ENCODE assay signal across 13 cellular contexts in genomic region chr1:45622891-45623394, GRCh38. TPM values are rescaled to one million over a fixed set of nuclear protein-coding genes. Genes with fewer than 3 reads are reported as not detected.
DNase-seq lines count a peak whose midpoint lies in the region; ATAC-seq and TF ChIP-seq lines count a peak whose summit lies in the region.
"Had no signal": no experiment of that assay in that cellular context is flagged by ENCODE, and none has a peak within 500 bp of the region (broad histone marks: within the 10 kb centered on the region; RNA-seq: fewer than 3 reads in every experiment).

No MANE protein-coding gene starts in this region.

- peak overlapping the region; percentile 81 for H3K27ac Mint-ChIP-seq in neural progenitor cell

- H4K20me1 ChIP-seq in SK-N-SH (ENCODE audit: insufficient read depth) (no peaks in the 10 kb centered on the region), neural progenitor cell (ENCODE audit: low read depth) (peaks cover 17% of the 10 kb centered on the region)

- TF ChIP-seq CTCF in SK-N-SH (IDR thresholded peaks at IDR 0.05) (no peak), gastroesophageal sphincter (IDR thresholded peaks at IDR 0.05) (no peak), neural progenitor cell (IDR thresholded peaks at IDR 0.05) (no peak), tibial nerve (IDR thresholded peaks at IDR 0.05) (no peak)

- no peak for ATAC-seq in SK-N-SH treated with all-trans-retinoic acid at 6 μM for 48 hours
- peak; percentile 14 for ATAC-seq in gastroesophageal sphincter

- WGBS in SK-N-SH (ENCODE audit: low lambda C conversion rate) = 95% methylated on average over 43 of the region's 49 CpGs
- no CpG with 5 or more reads among the region's 49 CpGs for WGBS in gastroesophageal sphincter (ENCODE audit: low coverage in 1 of 2), 2 donors
- 63 to 68% methylated on average over 28 to 48 of the region's 49 CpGs for WGBS in tibial nerve, 2 donors

- H3K4me1 ChIP-seq in SK-N-SH (ENCODE audit: control insufficient read depth in 1 of 2, insufficient read depth in 2 of 2, low read depth in 1 of 2, low read length in 1 of 2) (no peaks in the 10 kb centered on the region; a peak in 1 of 4 replicates), gastroesophageal sphincter (peaks cover 0 to 40% (median 0%) of the 10 kb centered on the region in 3 donors), neural progenitor cell (no peaks in the 10 kb centered on the region), tibial nerve (peaks cover 0 to 34% (median 2%) of the 10 kb centered on the region in 4 donors)

- TF ChIP-seq EP300 in SK-N-SH (IDR thresholded peaks at IDR 0.05; ENCODE audit: borderline replicate concordance in 1 of 2, low read depth in 1 of 2, low read length in 1 of 2) = no peak
- no peak for TF ChIP-seq EP300 in gastroesophageal sphincter (IDR thresholded peaks at IDR 0.05)
- no peak for TF ChIP-seq EP300 in tibial nerve (IDR thresholded peaks at IDR 0.05)

- H3K4me2 ChIP-seq in SK-N-SH (no peak overlapping the region), neural progenitor cell (no peak overlapping the region)

- H3K27me3 Mint-ChIP-seq in neural progenitor cell (ENCODE audit: insufficient read depth, low read depth) = peaks cover 5% of the 10 kb centered on the region
- H3K27me3 Mint-ChIP-seq: activated naive CD4-positive, alpha-beta T cell treated with anti-CD3 and anti-CD28 coated beads, Interleukin-2, amount 10 ng/mL, durations not matched to agents 7 days and 5 days had no signal

- H3K9me3 Mint-ChIP-seq in neural progenitor cell = no peaks in the 10 kb centered on the region
- H3K9me3 Mint-ChIP-seq: activated naive CD4-positive, alpha-beta T cell treated with anti-CD3 and anti-CD28 coated beads, Interleukin-2, amount 10 ng/mL, durations not matched to agents 7 days and 5 days had no signal

- H3K9ac ChIP-seq in SK-N-SH (no peak overlapping the region), neural progenitor cell (no peak overlapping the region)

- H3K4me1 Mint-ChIP-seq in neural progenitor cell = no peaks in the 10 kb centered on the region
- H3K4me1 Mint-ChIP-seq: activated naive CD4-positive, alpha-beta T cell treated with anti-CD3 and anti-CD28 coated beads, Interleukin-2, amount 10 ng/mL, durations not matched to agents 7 days and 5 days had no signal

- H3K27ac ChIP-seq in SK-N-SH (ENCODE audit: low read depth in 2 of 2, low read length in 1 of 2) (no peak overlapping the region), gastroesophageal sphincter (peak overlapping the region in 2 of 4 donors; percentile 63 to 66), neural progenitor cell (peak overlapping the region; percentile 78), tibial nerve (peak overlapping the region in 3 of 4 donors; percentile 41 to 70 (median 43))

- H3K79me2 ChIP-seq in SK-N-SH (ENCODE audit: insufficient read depth) (no peaks in the 10 kb centered on the region), neural progenitor cell (ENCODE audit: low read depth) (no peaks in the 10 kb centered on the region)

- POLR2A ChIA-PET in SK-N-SH (lab: Yijun Ruan, JAX) = no interaction called here

- H3K4me3 ChIP-seq in SK-N-SH (ENCODE audit: low read depth in 2 of 2, low read length in 1 of 2) (no peak overlapping the region), gastroesophageal sphincter (peak overlapping the region; percentile 1 to 37), neural progenitor cell (no peak overlapping the region), tibial nerve (peak overlapping the region in 2 of 4 donors; percentile 7 to 41)

- peaks cover 29 to 42% of the 10 kb centered on the region in 2 experiments for H3K36me3 ChIP-seq in SK-N-SH (replicated peaks in 1 of 2; ENCODE audit: control insufficient read depth in 1 of 2, insufficient read depth in 2 of 2, low read length in 1 of 2)
- peaks cover 0 to 62% of the 10 kb centered on the region in 2 donors for H3K36me3 ChIP-seq in gastroesophageal sphincter
- H3K36me3 ChIP-seq in neural progenitor cell = peaks cover 8% of the 10 kb centered on the region
- peaks cover 3 to 87% (median 12%) of the 10 kb centered on the region in 3 donors for H3K36me3 ChIP-seq in tibial nerve

- TF ChIP-seq POLR2A in gastroesophageal sphincter (IDR thresholded peaks at IDR 0.05) (no peak), tibial nerve (IDR thresholded peaks at IDR 0.05) (no peak)

- H3K9me2 ChIP-seq in SK-N-SH = no peaks in the 10 kb centered on the region

- no peaks in the 10 kb centered on the region for H3K9me3 ChIP-seq in SK-N-SH
- H3K9me3 ChIP-seq in gastroesophageal sphincter = no peaks in the 10 kb centered on the region
- H3K9me3 ChIP-seq in neural progenitor cell (ENCODE audit: low read depth) = no peaks in the 10 kb centered on the region
- no peaks in the 10 kb centered on the region for H3K9me3 ChIP-seq in tibial nerve

- no peak for TF ChIP-seq RAD21 in SK-N-SH (IDR thresholded peaks at IDR 0.05; ENCODE audit: low read length)

- DNase-seq in SK-N-SH = peak; percentile 39
- DNase-seq in neural progenitor cell (ENCODE audit: low spot score) = peak; percentile 7
- DNase-seq in tibial nerve (ENCODE audit: low spot score in 2 of 2) = no peak
- no peak for DNase-seq in NOMO-1 treated with dmso at 0.1 percent for 144 hours (lab: John Stamatoyannopoulos, UW; ENCODE audit: unreplicated experiment)
- no peak for DNase-seq in NCI-H446 (lab: John Stamatoyannopoulos, UW)
- no peak for DNase-seq in NCI-H526 (lab: John Stamatoyannopoulos, UW)
- DNase-seq: activated naive CD4-positive, alpha-beta T cell treated with anti-CD3 and anti-CD28 coated beads, Interleukin-2, amount 10 ng/mL, durations not matched to agents 7 days and 5 days; NCI-H1048; NCI-H524 treated with DMSO at 0.1 percent for 48 hours; substantia nigra; T1000 had no signal

- H3F3A ChIP-seq in SK-N-SH (replicated peaks; ENCODE audit: insufficient read depth) (peaks cover 37% of the 10 kb centered on the region), neural progenitor cell (ENCODE audit: low read depth) (peaks cover 74% of the 10 kb centered on the region)

- CTCF ChIA-PET in SK-N-SH (lab: Yijun Ruan, JAX) = no interaction called here

- H3K27me3 ChIP-seq in SK-N-SH (ENCODE audit: insufficient read depth) (no peaks in the 10 kb centered on the region), gastroesophageal sphincter (no peaks in the 10 kb centered on the region), neural progenitor cell (no peaks in the 10 kb centered on the region), tibial nerve (no peaks in the 10 kb centered on the region)

- no peak overlapping the region for H3K4me3 Mint-ChIP-seq in neural progenitor cell
- H3K4me3 Mint-ChIP-seq: activated naive CD4-positive, alpha-beta T cell treated with anti-CD3 and anti-CD28 coated beads, Interleukin-2, amount 10 ng/mL, durations not matched to agents 7 days and 5 days had no signal

- H3K36me3 Mint-ChIP-seq in neural progenitor cell = peaks cover 31% of the 10 kb centered on the region

- H2AFZ ChIP-seq in SK-N-SH (ENCODE audit: low read depth) (no peak overlapping the region), neural progenitor cell (replicated peaks) (no peak overlapping the region)

TF ChIP-seq in SK-N-SH, 30 proteins besides CTCF, POLR2A, EP300 and RAD21 (continues in another document):
- no peak for TF ChIP-seq ZBTB33 (IDR thresholded peaks at IDR 0.05; ENCODE audit: borderline replicate concordance, low read depth)
- no peak for TF ChIP-seq GATA2 (CRISPR knock-in tag; IDR thresholded peaks at IDR 0.05)
- no peak for TF ChIP-seq YY1 (IDR thresholded peaks at IDR 0.05; ENCODE audit: low read depth)

TF ChIP-seq in SK-N-SH treated with all-trans-retinoic acid at 6 μM for 48 hours, 23 proteins besides CTCF, POLR2A, EP300 and RAD21 (continues in another document):
- TF ChIP-seq ARNTL (CRISPR knock-in tag; IDR thresholded peaks at IDR 0.05; ENCODE audit: borderline replicate concordance, low read depth) = no peak
- TF ChIP-seq PPARA (CRISPR knock-in tag; IDR thresholded peaks at IDR 0.05; ENCODE audit: borderline replicate concordance) = no peak
- TF ChIP-seq BACH2 (CRISPR knock-in tag; IDR thresholded peaks at IDR 0.05; ENCODE audit: borderline replicate concordance) = no peak
- TF ChIP-seq POU6F1 (CRISPR knock-in tag; IDR thresholded peaks at IDR 0.05; ENCODE audit: borderline replicate concordance, low read depth) = no peak

RNA-seq across cellular contexts. Expression of gene CCDC17, which starts 0.9 kb away (rescaled TPM):
- 0.31 and 0.41 TPM in 2 replicates for polyA plus RNA-seq in SK-N-SH (2012; rRNA removed)
- polyA plus RNA-seq in SK-N-SH (2012; cell fraction: cytosol; rRNA removed) = 0.04 and 0.08 TPM in 2 replicates
- 4.5 and 6.3 TPM in 2 replicates for polyA plus RNA-seq in SK-N-SH (2012; cell fraction: nucleus; rRNA removed)
- total RNA-seq in gastroesophageal sphincter (1 to 10 TPM; 1.2 to 4.7 (median 1.6) TPM), neural progenitor cell (ENCODE audit: low replicate concordance) (1.5 and 1.7 TPM in 2 replicates), tibial nerve (1 to 10 TPM in 3 of 4 donors, under 1 TPM in 1; 0.44 to 5.9 (median 4.3) TPM)

RNA-seq across cellular contexts. Expression of gene NASP, which starts 39.1 kb away (rescaled TPM):
- polyA plus RNA-seq in SK-N-SH (2012; rRNA removed) = 152 and 153 TPM in 2 replicates
- 147 and 148 TPM in 2 replicates for polyA plus RNA-seq in SK-N-SH (2012; cell fraction: cytosol; rRNA removed)
- 145 and 158 TPM in 2 replicates for polyA plus RNA-seq in SK-N-SH (2012; cell fraction: nucleus; rRNA removed)
- 10 to 100 TPM; 44.3 to 79.7 (median 54.2) TPM for total RNA-seq in gastroesophageal sphincter
- 337 and 436 TPM in 2 replicates for total RNA-seq in neural progenitor cell (ENCODE audit: low replicate concordance)
- 100 to 1,000 TPM in 1 of 4 donors, 10 to 100 TPM in 3; 71.2 to 105 (median 80.6) TPM for total RNA-seq in tibial nerve

Comparison
In these comparisons a context has a peak if more than half of its experiments do, and no peak if none do; other contexts are left out.
1. DNase-seq: peak in SK-N-SH (single experiment) and neural progenitor cell (single experiment); none in tibial nerve (0 of 2), NOMO-1 treated with dmso at 0.1 percent for 144 hours (single experiment), NCI-H446 (0 of 2) and NCI-H526 (0 of 2).
2. H3K27ac ChIP-seq: peak in neural progenitor cell (single experiment) and tibial nerve (3 of 4); none in SK-N-SH (0 of 2).
3. H3K4me3 ChIP-seq: peak in gastroesophageal sphincter (2 of 2); none in SK-N-SH (0 of 2) and neural progenitor cell (single experiment).